Comparison of ENCODE assay signal across 8 cellular contexts in the genomic region with DNA sequence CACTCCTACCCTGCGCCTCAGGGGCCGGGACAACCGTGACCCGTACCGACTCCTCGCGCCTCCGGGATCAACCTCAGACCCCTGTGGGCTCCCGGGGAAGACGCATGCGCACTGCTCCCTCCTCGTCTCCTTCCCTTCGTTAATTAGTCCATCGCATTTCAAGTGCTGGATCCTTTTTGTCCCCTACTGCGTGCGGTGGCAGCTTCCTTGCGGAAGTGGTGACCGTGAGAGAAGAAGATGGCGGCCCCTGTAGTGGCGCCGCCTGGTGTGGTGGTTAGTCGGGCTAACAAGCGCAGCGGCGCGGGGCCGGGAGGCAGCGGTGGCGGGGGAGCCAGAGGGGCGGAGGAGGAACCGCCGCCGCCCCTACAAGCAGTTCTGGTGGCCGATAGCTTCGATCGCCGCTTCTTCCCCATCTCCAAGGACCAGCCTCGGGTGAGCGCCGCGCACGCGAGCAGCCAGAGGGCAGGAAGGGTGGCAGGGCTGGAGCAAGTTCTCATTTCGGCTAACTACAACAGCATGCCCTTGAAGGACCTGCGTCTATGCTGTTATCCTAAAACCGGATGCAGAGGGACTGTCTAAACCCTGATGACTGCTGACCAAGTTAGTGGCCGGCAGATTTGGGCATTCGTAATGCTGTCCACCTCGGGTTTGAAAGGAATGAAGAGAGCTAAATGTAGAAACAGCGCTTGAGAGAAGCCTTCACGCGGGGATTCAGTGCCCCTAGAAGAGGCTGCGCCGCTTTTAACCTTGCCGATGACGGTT. TPM values are rescaled to one million over a fixed set of nuclear protein-coding genes. Genes with fewer than 3 reads are reported as not detected.
A peak's percentile ranks its signal among the peaks of the same experiment; 100 is the strongest.
DNase-seq lines count a peak whose midpoint lies in the region; ATAC-seq lines count a peak whose summit lies in the region.

A gene (plus strand): TSS at position 210 of the 762 bp plus-strand sequence. CDS start 28 bp downstream, at position 238.

- ATAC-seq in GM21528 (IDR thresholded peaks at IDR 0.05; ENCODE audit: low FRiP score, unreplicated experiment) = peak; percentile 88

- no peaks in the 10 kb centered on the region for H3K9me3 Mint-ChIP-seq in IgD-negative memory B cell

- no peaks in the 10 kb centered on the region for H3K27me3 Mint-ChIP-seq in IgD-negative memory B cell

- H3K4me1 Mint-ChIP-seq in IgD-negative memory B cell = peaks cover 21 to 40% (median 25%) of the 10 kb centered on the region in 3 donors

- peak within 1 kb of the TSS; percentile 84 to 98 (median 97) for H3K27ac Mint-ChIP-seq in IgD-negative memory B cell

- peaks cover 1% of the 10 kb centered on the region for H3K36me3 Mint-ChIP-seq in IgD-negative memory B cell

- peak within 1 kb of the TSS; percentile 96 to 98 (median 96) for H3K4me3 Mint-ChIP-seq in IgD-negative memory B cell

- peak; percentile 92 for DNase-seq in DMS153 (lab: John Stamatoyannopoulos, UW)
- peak; percentile 90 for DNase-seq in OCI-M1 (lab: John Stamatoyannopoulos, UW)
- peak; percentile 75 for DNase-seq in activated T-cell treated with anti-CD3 and anti-CD28 coated beads for 4 hours
- DNase-seq in epithelial cell of prostate (ENCODE audit: low read depth, low spot score) = peak; percentile 46
- peak; percentile 93 for DNase-seq in mucosa of gallbladder (ENCODE audit: low spot score)
- DNase-seq in stimulated activated CD8-positive, alpha-beta memory T cell treated with anti-CD3 and anti-CD28 coated beads, Interleukin-7, amount 100 ng/mL, for 1 hour (ENCODE audit: low read depth in 2 of 2) = peak; percentile 67 to 75

- H3K27ac ChIP-seq in epithelial cell of prostate = peak within 1 kb of the TSS; percentile 70

RNA-seq across cellular contexts. Expression of the gene that starts here (rescaled TPM):
- polyA plus RNA-seq in IgD-negative memory B cell = 44.5 TPM
- total RNA-seq in mucosa of gallbladder = 35.5 TPM

Comparison
In these comparisons a context has a peak if more than half of its experiments do, and no peak if none do; other contexts are left out.
1. Peak in every context shown above with its lines: DNase-seq, ATAC-seq and H3K27ac ChIP-seq.